15 cellular contexts compared by ENCODE assay signal in genomic region chr15:25679964-25680658, GRCh38.
DNase-seq lines count a peak whose midpoint lies in the region; ATAC-seq and TF ChIP-seq lines count a peak whose summit lies in the region.
"Had no signal": no experiment of that assay in that cellular context is flagged by ENCODE, and none has a peak within 500 bp of the region (broad histone marks: within the 10 kb centered on the region; RNA-seq: fewer than 3 reads in every experiment).

No MANE protein-coding gene starts in this region.

- H3K4me1 Mint-ChIP-seq in chondrocyte (ENCODE audit: low read depth) (peaks cover 40% of the 10 kb centered on the region), neural progenitor cell (peaks cover 30% of the 10 kb centered on the region), Calu3 (ENCODE audit: low read depth, unreplicated experiment) (no peaks in the 10 kb centered on the region)
- H3K4me1 Mint-ChIP-seq: CD4-positive, alpha-beta memory T cell; IgD-negative memory B cell had no signal

- H3K18ac ChIP-seq in IMR-90 (ENCODE audit: low read depth, low read length): no peak overlapping the region

- H3K9ac ChIP-seq in IMR-90 (ENCODE audit: low read depth, low read length): no peak overlapping the region
- no peak overlapping the region for H3K9ac ChIP-seq in neural progenitor cell

- H3K27ac ChIP-seq in IMR-90 (ENCODE audit: insufficient read depth, low read length) (no peak overlapping the region), Peyer's patch (no peak overlapping the region), neural progenitor cell (no peak overlapping the region)
- H3K27ac ChIP-seq: A549, C4-2B had no signal

- WGBS in IMR-90 (ENCODE audit: extremely low coverage in 2 of 2, insufficient read length in 1 of 2), 2 experiments: 92% methylated on average over 9 of the region's 25 CpGs; no CpG with 5 or more reads in 1 of the 2 experiments

- H2AK5ac ChIP-seq in IMR-90 (ENCODE audit: low read depth, low read length): no peak overlapping the region

- H4K20me1 ChIP-seq in IMR-90 (ENCODE audit: insufficient read depth, low read length) (no peaks in the 10 kb centered on the region), neural progenitor cell (ENCODE audit: low read depth) (no peaks in the 10 kb centered on the region)

- H2BK120ac ChIP-seq in IMR-90 (ENCODE audit: low read depth, low read length): no peak overlapping the region

- H3K23ac ChIP-seq in IMR-90 (ENCODE audit: low read depth, low read length): no peak overlapping the region

- ATAC-seq in IMR-90 (ENCODE audit: low read depth): no peak
- ATAC-seq: A549 had no signal

- POLR2A ChIA-PET in IMR-90 (lab: Charles Lee; ENCODE audit: unreplicated experiment): no interaction called here

- H3K27me3 ChIP-seq in IMR-90 (ENCODE audit: control insufficient read depth, insufficient read depth, low read length) (no peaks in the 10 kb centered on the region), Peyer's patch (no peaks in the 10 kb centered on the region), neural progenitor cell (no peaks in the 10 kb centered on the region)
- H3K27me3 ChIP-seq: BE2C had no signal

- in situ Hi-C loops in IMR-90 (cut with MboI; ENCODE audit: low sequenced_read_pairs): no loop called here

- dilution Hi-C loops in IMR-90 (cut with HindIII; ENCODE audit: low sequenced_read_pairs, unreplicated experiment): no loop called here

- H2AK9ac ChIP-seq in IMR-90 (replicated peaks; ENCODE audit: low read depth, low read length, poor library complexity): peak overlapping the region; percentile 42

- H3K4me3 ChIP-seq in IMR-90 (ENCODE audit: insufficient read depth, low read depth, low read length) (no peak overlapping the region), Peyer's patch (no peak overlapping the region), neural progenitor cell (no peak overlapping the region)
- H3K4me3 ChIP-seq: A549 had no signal

- H3K4me1 ChIP-seq in IMR-90 (ENCODE audit: control insufficient read depth, insufficient read depth, low read length) (peaks cover 3% of the 10 kb centered on the region), Peyer's patch (no peaks in the 10 kb centered on the region), neural progenitor cell (peaks cover 8% of the 10 kb centered on the region)
- H3K4me1 ChIP-seq: A549, BE2C had no signal

- intact Hi-C loops in IMR-90 (cut with micrococcal nuclease) (loop anchor here (1.0 kb wide), 1 partner anchor 25 kb away; no protein-coding TSS in a partner anchor), Calu3 (cut with micrococcal nuclease; ENCODE audit: unreplicated experiment) (no loop called here)

- TF ChIP-seq CTCF in IMR-90 (conservative IDR thresholded peaks at IDR 0.05; ENCODE audit: low read depth, low read length): no peak
- TF ChIP-seq CTCF in Peyer's patch (IDR thresholded peaks at IDR 0.05): no peak
- TF ChIP-seq CTCF in chondrocyte (IDR thresholded peaks at IDR 0.05): no peak
- TF ChIP-seq CTCF in neural progenitor cell (IDR thresholded peaks at IDR 0.05): no peak
- TF ChIP-seq CTCF in Calu3 (IDR thresholded peaks at IDR 0.05; ENCODE audit: unreplicated experiment): no peak

- H3K9me1 ChIP-seq in IMR-90 (ENCODE audit: insufficient read depth, low read length): peaks cover 11% of the 10 kb centered on the region; the same call in 1 of the 2 replicates

- H4K91ac ChIP-seq in IMR-90 (ENCODE audit: insufficient read depth, low read depth, low read length): no peak overlapping the region

- H2AFZ ChIP-seq in IMR-90 (replicated peaks; ENCODE audit: low read length, poor library complexity): no peak overlapping the region
- H2AFZ ChIP-seq in neural progenitor cell (replicated peaks): no peak overlapping the region

- no peak for TF ChIP-seq RAD21 in IMR-90 (IDR thresholded peaks at IDR 0.05; ENCODE audit: low read length)

- no peak overlapping the region for H3K4me2 ChIP-seq in IMR-90 (ENCODE audit: low read depth, low read length)
- H3K4me2 ChIP-seq in neural progenitor cell: no peak overlapping the region
- H3K4me2 ChIP-seq: A549 had no signal

- H2BK15ac ChIP-seq in IMR-90 (ENCODE audit: low read depth, low read length): no peak overlapping the region

- no peak overlapping the region for H4K8ac ChIP-seq in IMR-90 (ENCODE audit: low read depth in 2 of 2, low read length in 2 of 2)

- no peaks in the 10 kb centered on the region for H3K9me3 Mint-ChIP-seq in chondrocyte (ENCODE audit: low read depth)
- H3K9me3 Mint-ChIP-seq in neural progenitor cell: peaks cover 21% of the 10 kb centered on the region
- no peaks in the 10 kb centered on the region for H3K9me3 Mint-ChIP-seq in Calu3 (ENCODE audit: low read depth, unreplicated experiment)

- peak overlapping the region; percentile 58 for H3K27ac Mint-ChIP-seq in chondrocyte (ENCODE audit: unreplicated experiment)
- H3K27ac Mint-ChIP-seq in neural progenitor cell: peak overlapping the region; percentile 90
- no peak overlapping the region for H3K27ac Mint-ChIP-seq in Calu3 (ENCODE audit: unreplicated experiment)
- H3K27ac Mint-ChIP-seq: CD4-positive, alpha-beta memory T cell had no signal

- no peak overlapping the region for H3K56ac ChIP-seq in IMR-90 (ENCODE audit: extremely low read depth, insufficient read depth, low read length)

- no peak overlapping the region for H2BK5ac ChIP-seq in IMR-90 (ENCODE audit: low read depth, low read length, poor library complexity, severe bottlenecking)

- H3K4ac ChIP-seq in IMR-90 (ENCODE audit: low read depth, low read length): no peak overlapping the region

- TF ChIP-seq POLR2A in IMR-90 (IDR thresholded peaks at IDR 0.05; ENCODE audit: low read depth, low read length) (no peak), Peyer's patch (IDR thresholded peaks at IDR 0.05) (no peak)

- H3K36me3 Mint-ChIP-seq in chondrocyte (ENCODE audit: low read depth): peaks cover 63% of the 10 kb centered on the region
- peaks cover 10% of the 10 kb centered on the region for H3K36me3 Mint-ChIP-seq in neural progenitor cell
- no peaks in the 10 kb centered on the region for H3K36me3 Mint-ChIP-seq in Calu3 (ENCODE audit: insufficient read depth, unreplicated experiment)
- H3K36me3 Mint-ChIP-seq: IgD-negative memory B cell had no signal

- no peak overlapping the region for H4K5ac ChIP-seq in IMR-90 (ENCODE audit: low read depth, low read length)

- H3K27me3 Mint-ChIP-seq in chondrocyte (ENCODE audit: low read depth): no peaks in the 10 kb centered on the region
- peaks cover 2% of the 10 kb centered on the region for H3K27me3 Mint-ChIP-seq in neural progenitor cell (ENCODE audit: insufficient read depth, low read depth)
- no peaks in the 10 kb centered on the region for H3K27me3 Mint-ChIP-seq in Calu3 (ENCODE audit: unreplicated experiment)
- H3K27me3 Mint-ChIP-seq: CD4-positive, alpha-beta memory T cell; IgD-negative memory B cell had no signal

- no TSS peak for BruUV-seq in IMR-90 (replicated peaks; lab: Mats Ljungman, UMichigan)
- BruUV-seq in Calu3 (replicated peaks; lab: Mats Ljungman, UMichigan): no TSS peak

- no peak overlapping the region for H3K14ac ChIP-seq in IMR-90 (replicated peaks; ENCODE audit: low read depth, low read length)

- peaks cover 16% of the 10 kb centered on the region; the same call in 1 of the 2 replicates for H3K36me3 ChIP-seq in IMR-90 (ENCODE audit: control insufficient read depth, insufficient read depth, low read length)
- H3K36me3 ChIP-seq in Peyer's patch: peaks cover 0 to 12% (median 0%) of the 10 kb centered on the region in 3 donors
- no peaks in the 10 kb centered on the region for H3K36me3 ChIP-seq in neural progenitor cell
- H3K36me3 ChIP-seq: BE2C had no signal

- H3K4me3 Mint-ChIP-seq in chondrocyte (ENCODE audit: unreplicated experiment) (no peak overlapping the region), neural progenitor cell (no peak overlapping the region), Calu3 (ENCODE audit: low read depth, unreplicated experiment) (no peak overlapping the region)
- H3K4me3 Mint-ChIP-seq: CD4-positive, alpha-beta memory T cell; IgD-negative memory B cell had no signal

- DNase-seq in IMR-90 (no peak), Peyer's patch (peak in 2 of 3 donors; percentile 22 to 31), chondrocyte (ENCODE audit: low spot score) (no peak), neural progenitor cell (ENCODE audit: low spot score) (no peak), HT-29 (ENCODE audit: low spot score) (no peak), middle frontal gyrus (ENCODE audit: extremely low spot score, low spot score) (no peak), Calu3 (no peak)
- DNase-seq: BE2C; CD4-positive, alpha-beta memory T cell; DMS153; DMS79 treated with DMSO at 0.1 percent for 48 hours; EL had no signal

- no peaks in the 10 kb centered on the region for H3K79me2 ChIP-seq in neural progenitor cell (ENCODE audit: low read depth)

- H3K9me3 ChIP-seq in IMR-90 (ENCODE audit: control insufficient read depth, insufficient read depth, low read length): no peaks in the 10 kb centered on the region
- H3K9me3 ChIP-seq in Peyer's patch: no peaks in the 10 kb centered on the region
- H3K9me3 ChIP-seq in neural progenitor cell (ENCODE audit: low read depth): no peaks in the 10 kb centered on the region
- H3K9me3 ChIP-seq: A549, BE2C had no signal

- no peak overlapping the region for H2BK20ac ChIP-seq in IMR-90 (ENCODE audit: low read depth, low read length)

- 0 out of 4 replicates have a peak, but pooled peaks cover 0 to 5% of the 10 kb centered on the region in 2 experiments for H3K79me1 ChIP-seq in IMR-90 (ENCODE audit: low read depth in 1 of 2, low read length in 2 of 2)

- CTCF ChIA-PET in IMR-90 (lab: Yijun Ruan, JAX): no interaction called here
- CTCF ChIA-PET in Calu3 (lab: Charles Lee): no interaction called here

- no peaks in the 10 kb centered on the region for H3F3A ChIP-seq in neural progenitor cell (ENCODE audit: low read depth)

TF ChIP-seq in IMR-90, 13 proteins besides CTCF, POLR2A, EP300 and RAD21 (continues in another document):
- TF ChIP-seq CEBPB (IDR thresholded peaks at IDR 0.05; ENCODE audit: low read depth, low read length): no peak
- TF ChIP-seq RFX5 (IDR thresholded peaks at IDR 0.05; ENCODE audit: low read depth, low read length): no peak
- no peak for TF ChIP-seq BHLHE40 (IDR thresholded peaks at IDR 0.05; ENCODE audit: low read depth, low read length)
- no peak for TF ChIP-seq MAFK (IDR thresholded peaks at IDR 0.05; ENCODE audit: low read depth, low read length)
- TF ChIP-seq USF2 (IDR thresholded peaks at IDR 0.05; ENCODE audit: low read depth, low read length): no peak
- no peak for TF ChIP-seq NFE2L2 (IDR thresholded peaks at IDR 0.05; ENCODE audit: low read depth, low read length)
- TF ChIP-seq MAZ (IDR thresholded peaks at IDR 0.05; ENCODE audit: borderline replicate concordance, low read depth, low read length): no peak
- TF ChIP-seq SMC3 (IDR thresholded peaks at IDR 0.05; ENCODE audit: low read depth, low read length): no peak

Comparison
In these comparisons a context has a peak if more than half of its experiments do, and no peak if none do; other contexts are left out.
1. DNase-seq: peak in Peyer's patch (2 of 3); none in IMR-90 (single experiment), chondrocyte (single experiment), neural progenitor cell (single experiment), HT-29 (single experiment), middle frontal gyrus (single experiment) and Calu3 (single experiment).